Comparison of ENCODE assay signal across 16 cellular contexts in genomic region chr1:8864713-8865397, GRCh38. TPM values are rescaled to one million over a fixed set of nuclear protein-coding genes. Genes with fewer than 3 reads are reported as not detected.
A peak's percentile ranks its signal among the peaks of the same experiment; 100 is the strongest.
DNase-seq lines count a peak whose midpoint lies in the region; ATAC-seq and TF ChIP-seq lines count a peak whose summit lies in the region.
"Had no signal": no experiment of that assay in that cellular context is flagged by ENCODE, and none has a peak within 500 bp of the region (broad histone marks: within the 10 kb centered on the region; RNA-seq: fewer than 3 reads in every experiment).

No MANE protein-coding gene starts in this region.

- H3K9me2 ChIP-seq in HCT116 (ENCODE audit: insufficient read depth), result no peaks in the 10 kb centered on the region

- no peak overlapping the region for H3K4me2 ChIP-seq in HCT116 (ENCODE audit: low read length)

- no peak overlapping the region for H3K9ac ChIP-seq in HCT116 (ENCODE audit: low read length)

- BruUV-seq in HCT116 (replicated peaks; lab: Mats Ljungman, UMichigan), result no TSS peak

- ATAC-seq in HCT116 (no peak), HG03139 (IDR thresholded peaks at IDR 0.05; ENCODE audit: unreplicated experiment) (no peak), sciatic nerve (no peak)
- ATAC-seq: CD8-positive, alpha-beta T cell; left cardiac atrium; stimulated activated naive CD8-positive, alpha-beta T cell treated with anti-CD3 and anti-CD28 coated beads, Interleukin-15, Interleukin-2, amounts not matched to agents 100 U/mL and 50 U/mL, for 24 hours had no signal

- no peak overlapping the region for H3K4me3 ChIP-seq in HCT116 (replicated peaks in 1 of 2; ENCODE audit: low read depth in 1 of 2, low read length in 2 of 2)
- H3K4me3 ChIP-seq in neutrophil (ENCODE audit: low read depth in 1 of 2, low read length in 1 of 2), result no peak overlapping the region

- H3K27me3 Mint-ChIP-seq in activated T-cell treated with anti-CD3 and anti-CD28 coated beads, Interleukin-2, amount 50 U/mL, for 24 hours, result no peaks in the 10 kb centered on the region
- H3K27me3 Mint-ChIP-seq in activated CD4-positive, alpha-beta memory T cell treated with anti-CD3 and anti-CD28 coated beads for 36 hours, result no peaks in the 10 kb centered on the region
- H3K27me3 Mint-ChIP-seq: dendritic cell treated with granulocyte-macrophage colony-stimulating factor and Interleukin-4, amounts not matched to agents 40 ng/mL and 50 ng/mL, for 4 days had no signal

- peak overlapping the region; percentile 83 for H3K27ac Mint-ChIP-seq in activated T-cell treated with anti-CD3 and anti-CD28 coated beads, Interleukin-2, amount 50 U/mL, for 24 hours
- peak overlapping the region; percentile 45 for H3K27ac Mint-ChIP-seq in activated CD4-positive, alpha-beta memory T cell treated with anti-CD3 and anti-CD28 coated beads for 36 hours
- H3K27ac Mint-ChIP-seq: CD8-positive, alpha-beta T cell; dendritic cell treated with granulocyte-macrophage colony-stimulating factor and Interleukin-4, amounts not matched to agents 40 ng/mL and 50 ng/mL, for 4 days had no signal

- H3K4me3 Mint-ChIP-seq in activated T-cell treated with anti-CD3 and anti-CD28 coated beads, Interleukin-2, amount 50 U/mL, for 24 hours, result no peak overlapping the region
- no peak overlapping the region for H3K4me3 Mint-ChIP-seq in activated CD4-positive, alpha-beta memory T cell treated with anti-CD3 and anti-CD28 coated beads for 36 hours
- H3K4me3 Mint-ChIP-seq: CD8-positive, alpha-beta T cell; dendritic cell treated with granulocyte-macrophage colony-stimulating factor and Interleukin-4, amounts not matched to agents 40 ng/mL and 50 ng/mL, for 4 days had no signal

- TF ChIP-seq POLR2A in HCT116 (IDR thresholded peaks at IDR 0.05; ENCODE audit: borderline replicate concordance, extremely low read depth, insufficient read depth, insufficient read length), result no peak

- intact Hi-C loops in HCT116 (cut with micrococcal nuclease), result no loop called here
- intact Hi-C loops in activated CD4-positive, alpha-beta memory T cell treated with anti-CD3 and anti-CD28 coated beads for 36 hours (cut with micrococcal nuclease), result no loop called here
- intact Hi-C loops in sciatic nerve (cut with DNase I), result loop anchor here (5.0 kb wide), 1 partner anchor 122 kb away; no protein-coding TSS in a partner anchor

- H3K27me3 ChIP-seq in HCT116 (ENCODE audit: insufficient read depth, low read length) (no peaks in the 10 kb centered on the region), neutrophil (no peaks in the 10 kb centered on the region)

- RAD21 ChIA-PET in HCT116 (lab: Charles Lee; ENCODE audit: low non-redundant PET in 1 of 2, low total read pairs in 2 of 2, uncharacterized antibody in 2 of 2, unreplicated experiment in 2 of 2), result no interaction called here

- peaks cover 0 to 36% of the 10 kb centered on the region in 2 experiments; a peak in 2 of 4 replicates for H3K4me1 ChIP-seq in HCT116 (ENCODE audit: control insufficient read depth in 1 of 2, insufficient read depth in 2 of 2, low read length in 2 of 2)
- peaks cover 11% of the 10 kb centered on the region in 2 experiments for H3K4me1 ChIP-seq in neutrophil (ENCODE audit: control insufficient read depth in 1 of 2, insufficient read depth in 1 of 2, low read depth in 1 of 2, low read length in 1 of 2)

- H3K36me3 ChIP-seq in HCT116 (ENCODE audit: control insufficient read depth in 1 of 2, insufficient read depth in 2 of 2, low read length in 2 of 2), result peaks cover 86 to 95% of the 10 kb centered on the region in 2 experiments
- H3K36me3 ChIP-seq in neutrophil, result peaks cover 98% of the 10 kb centered on the region

- peaks cover 93% of the 10 kb centered on the region for H3K79me2 ChIP-seq in HCT116 (ENCODE audit: insufficient read depth, low read length)

- CTCF ChIA-PET in HCT116 (lab: Charles Lee), result interaction anchor here (10.3 kb wide), 1 partner anchor 14 kb away, joined by 103 read pairs; no protein-coding TSS in a partner anchor
- CTCF ChIA-PET in activated CD4-positive, alpha-beta memory T cell treated with anti-CD3 and anti-CD28 coated beads for 36 hours (lab: Charles Lee), result interaction anchor here (1.3 to 7.1 kb wide), 2 partner anchors 15 kb away, joined by 3 to 61 read pairs; no protein-coding TSS in a partner anchor

- TF ChIP-seq RAD21 in HCT116 (IDR thresholded peaks at IDR 0.05; ENCODE audit: low read depth), result no peak

- H3K27ac ChIP-seq in HCT116 (ENCODE audit: low read depth, low read length) (peak overlapping the region; percentile 16; the same call in 1 of the 2 replicates), neutrophil (peak overlapping the region; percentile 66)

- no peaks in the 10 kb centered on the region for H3K9me3 Mint-ChIP-seq in activated T-cell treated with anti-CD3 and anti-CD28 coated beads, Interleukin-2, amount 50 U/mL, for 24 hours
- no peaks in the 10 kb centered on the region for H3K9me3 Mint-ChIP-seq in activated CD4-positive, alpha-beta memory T cell treated with anti-CD3 and anti-CD28 coated beads for 36 hours
- H3K9me3 Mint-ChIP-seq: CD8-positive, alpha-beta T cell; dendritic cell treated with granulocyte-macrophage colony-stimulating factor and Interleukin-4, amounts not matched to agents 40 ng/mL and 50 ng/mL, for 4 days; nephron had no signal

- H3K36me3 Mint-ChIP-seq in activated T-cell treated with anti-CD3 and anti-CD28 coated beads, Interleukin-2, amount 50 U/mL, for 24 hours (ENCODE audit: low read depth), result peaks cover 98% of the 10 kb centered on the region
- H3K36me3 Mint-ChIP-seq in activated CD4-positive, alpha-beta memory T cell treated with anti-CD3 and anti-CD28 coated beads for 36 hours, result peaks cover 79% of the 10 kb centered on the region

- POLR2A ChIA-PET in HCT116 (lab: Charles Lee), result interaction anchor here (1.7 kb wide), 1 partner anchor 9 kb away, joined by 5 read pairs; no protein-coding TSS in a partner anchor
- POLR2A ChIA-PET in activated CD4-positive, alpha-beta memory T cell treated with anti-CD3 and anti-CD28 coated beads for 36 hours (lab: Charles Lee), result interaction anchor here (0.9 to 7.1 kb wide), 5 partner anchors 10 to 47 kb away, joined by 3 to 45 read pairs (median 5); partner anchors contain the start of gene RERE

- TF ChIP-seq CTCF in HCT116 (IDR thresholded peaks at IDR 0.05 in 2 of 3, conservative IDR thresholded peaks at IDR 0.05 in 1 of 3; ENCODE audit: borderline replicate concordance in 1 of 3, insufficient read depth in 1 of 3, low read depth in 2 of 3, low read length in 2 of 3), result no peak
- no peak for TF ChIP-seq CTCF in neutrophil (IDR thresholded peaks at IDR 0.05)

- H2AFZ ChIP-seq in HCT116 (ENCODE audit: low read depth, low read length, poor library complexity, severe bottlenecking), result no peak overlapping the region

- H4K20me1 ChIP-seq in HCT116 (ENCODE audit: insufficient read depth), result peaks cover 75% of the 10 kb centered on the region

- H3K9me3 ChIP-seq in HCT116 (ENCODE audit: control insufficient read depth in 1 of 2, insufficient read depth in 1 of 2, low read depth in 1 of 2, low read length in 2 of 2) (no peaks in the 10 kb centered on the region), neutrophil (no peaks in the 10 kb centered on the region)

- no peak for DNase-seq in activated T-cell treated with anti-CD3 and anti-CD28 coated beads, Interleukin-2, amount 50 U/mL, for 24 hours
- no peak for DNase-seq in activated T-cell treated with anti-CD3 and anti-CD28 coated beads, Interleukin-2, amount 50 U/mL, for 1 hour
- DNase-seq in HCT116 (ENCODE audit: low read depth, low spot score) (no peak), sciatic nerve (ENCODE audit: low spot score) (no peak)
- no peak for DNase-seq in activated CD4-positive, alpha-beta memory T cell treated with anti-CD3 and anti-CD28 coated beads for 36 hours
- no peak for DNase-seq in activated effector memory CD4-positive, alpha-beta T cell treated with anti-CD3 and anti-CD28 coated beads, Interleukin-2, amount 50 U/mL, for 16 hours
- DNase-seq: CD8-positive, alpha-beta T cell; DMS79 treated with DMSO at 0.1 percent for 48 hours; left cardiac atrium; mesendoderm; NCI-H1105 treated with DMSO at 0.1 percent for 48 hours; stimulated activated naive CD8-positive, alpha-beta T cell treated with anti-CD3 and anti-CD28 coated beads, Interleukin-15, Interleukin-2, amounts not matched to agents 100 U/mL and 50 U/mL, for 24 hours had no signal

- H3K4me1 Mint-ChIP-seq in activated T-cell treated with anti-CD3 and anti-CD28 coated beads, Interleukin-2, amount 50 U/mL, for 24 hours (ENCODE audit: low read depth), result peaks cover 71% of the 10 kb centered on the region
- H3K4me1 Mint-ChIP-seq in activated CD4-positive, alpha-beta memory T cell treated with anti-CD3 and anti-CD28 coated beads for 36 hours (ENCODE audit: low read depth), result peaks cover 49% of the 10 kb centered on the region

TF ChIP-seq in HCT116, 20 proteins besides CTCF, POLR2A, EP300 and RAD21 (continues in another document):
- TF ChIP-seq MAX (IDR thresholded peaks at IDR 0.05) (0 out of 2 replicates have a peak, but pooled peaks have one; percentile 16), CEBPB (IDR thresholded peaks at IDR 0.05; ENCODE audit: low read depth) (no peak), YY1 (IDR thresholded peaks at IDR 0.05; ENCODE audit: extremely low read depth, insufficient replicate concordance, low read depth, low read length) (no peak), SP1 (IDR thresholded peaks at IDR 0.05; ENCODE audit: low read depth) (no peak), TCF7L2 (IDR thresholded peaks at IDR 0.05; ENCODE audit: borderline replicate concordance, extremely low read depth, insufficient read depth, insufficient read length) (no peak), ATF3 (IDR thresholded peaks at IDR 0.05) (no peak)

RNA-seq across cellular contexts. Expression of gene ENO1, which starts 13.6 kb away (rescaled TPM):
- 2,334 TPM for total RNA-seq in HCT116 (2021; ENCODE audit: unreplicated experiment)
- polyA plus RNA-seq in HCT116 (2012), result 4,054 and 4,544 TPM in 2 replicates
- total RNA-seq in activated CD4-positive, alpha-beta memory T cell treated with anti-CD3 and anti-CD28 coated beads for 36 hours, result 1,000 to 10,000 TPM; 3,008 to 3,028 TPM
- 371 TPM for total RNA-seq in sciatic nerve

RNA-seq across cellular contexts. Expression of gene RERE, which starts 47.4 kb away (rescaled TPM):
- total RNA-seq in HCT116 (2021; ENCODE audit: unreplicated experiment), result 40.6 TPM
- 17.0 and 18.3 TPM in 2 replicates for polyA plus RNA-seq in HCT116 (2012)
- 10 to 100 TPM; 45.0 to 50.5 TPM for total RNA-seq in activated CD4-positive, alpha-beta memory T cell treated with anti-CD3 and anti-CD28 coated beads for 36 hours
- total RNA-seq in sciatic nerve, result 134 TPM
